In the genomic region with DNA sequence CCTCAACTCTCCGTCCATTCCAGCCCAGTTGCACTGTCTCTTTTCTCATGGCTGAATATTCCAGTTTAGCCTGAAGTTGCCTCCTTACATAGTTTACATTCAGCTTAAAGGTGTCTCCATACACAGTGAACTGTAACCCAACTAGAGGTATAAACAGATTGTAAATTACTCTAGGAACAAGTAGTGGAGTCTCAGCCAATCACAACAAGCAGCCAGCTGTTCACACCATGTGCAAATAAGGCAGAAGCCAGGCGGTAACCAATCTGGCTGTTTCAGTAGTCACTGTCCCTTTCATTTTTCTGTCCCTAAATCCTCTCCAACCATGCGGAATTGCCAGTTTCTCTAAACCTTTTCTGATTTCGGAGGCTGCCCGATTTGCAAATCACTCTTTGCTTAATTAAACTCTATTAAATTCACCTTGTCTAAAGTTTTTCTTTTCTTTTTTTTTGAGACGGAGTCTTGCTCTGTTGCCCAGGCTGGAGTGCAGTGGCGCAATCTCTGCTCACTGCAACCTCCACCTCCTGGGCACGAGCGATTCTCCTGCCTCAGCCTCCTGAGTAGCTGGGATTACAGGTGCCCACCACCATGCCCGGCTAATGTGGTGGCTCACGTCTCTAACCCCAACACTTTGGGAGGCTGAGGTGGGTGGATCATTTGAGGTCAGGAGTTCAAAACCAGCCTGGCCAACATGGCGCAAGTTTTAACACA, we compare ENCODE assay signal across 18 cellular contexts. TPM values are rescaled to one million over a fixed set of nuclear protein-coding genes. Genes with fewer than 3 reads are reported as not detected.
DNase-seq lines count a peak whose midpoint lies in the region; ATAC-seq, FAIRE-seq and TF ChIP-seq lines count a peak whose summit lies in the region.
"Had no signal": no experiment of that assay in that cellular context is flagged by ENCODE, and none has a peak within 500 bp of the region (broad histone marks: within the 10 kb centered on the region; RNA-seq: fewer than 3 reads in every experiment).

No MANE protein-coding gene starts in this region.

- ATAC-seq in K562 (no peak), HG03442 (IDR thresholded peaks at IDR 0.05; ENCODE audit: unreplicated experiment) (no peak)
- ATAC-seq: natural killer cell treated with Interleukin-12 subunit alpha and Interleukin-12 subunit beta and Interleukin-15 and Interleukin-18, amount 100 ng/mL, for 72 hours; Right ventricle myocardium inferior; stimulated activated effector memory CD8-positive, alpha-beta T cell treated with anti-CD3 and anti-CD28 coated beads, Interleukin-12 subunit alpha, Interleukin-12 subunit beta, amount 100 ng/mL, for 72 hours had no signal

- no peaks in the 10 kb centered on the region for H4K20me1 ChIP-seq in K562 (replicated peaks; ENCODE audit: control insufficient read depth, insufficient read depth, low read length)

- H3K9me3 ChIP-seq in K562 (replicated peaks; ENCODE audit: control insufficient read depth, insufficient read depth, low read depth, low read length) (no peaks in the 10 kb centered on the region), trophoblast cell (ENCODE audit: insufficient read depth, low read depth, low read length) (no peaks in the 10 kb centered on the region)
- H3K9me3 ChIP-seq: thoracic aorta had no signal

- H3K18ac ChIP-seq in trophoblast cell (ENCODE audit: low read length) = no peak overlapping the region

- intact Hi-C loops in K562 (cut with micrococcal nuclease) = no loop called here

- in situ Hi-C loops in K562 (cut with MboI) = no loop called here

- no peak overlapping the region for H2AK5ac ChIP-seq in trophoblast cell (ENCODE audit: low read length)

- 16% methylated on average over 12 of the region's 12 CpGs for WGBS in K562 (ENCODE audit: insufficient coverage, low coverage, missing lambda C conversion rate)
- WGBS in trophoblast cell (ENCODE audit: extremely low coverage, insufficient coverage, insufficient read length) = no CpG with 5 or more reads among the region's 12 CpGs

- no peak overlapping the region for H4K12ac ChIP-seq in trophoblast cell (ENCODE audit: low read depth, low read length)

- TF ChIP-seq RAD21 in K562 (CRISPR knock-in tag; conservative IDR thresholded peaks at IDR 0.05 in 1 of 2, IDR thresholded peaks at IDR 0.05 in 1 of 2) = no peak

- FAIRE-seq in K562 (lab: Jason Lieb, UNC) (no peak), H54 (lab: Jason Lieb, UNC) (no peak)

- peak; percentile 11 for DNase-seq in ELF-1 (ENCODE audit: low read depth, low spot score)
- peak; percentile 8 for DNase-seq in NCI-H2029 treated with DMSO at 0.1 percent for 48 hours (lab: John Stamatoyannopoulos, UW)
- no peak for DNase-seq in K562 (ENCODE audit: extremely low read depth in 1 of 4, low spot score in 3 of 4)
- DNase-seq in trophoblast cell = peak; percentile 15 to 75
- DNase-seq in H54 (ENCODE audit: insufficient read length, low spot score) = no peak
- DNase-seq in GDM1 (lab: John Stamatoyannopoulos, UW) = no peak
- no peak for DNase-seq in activated effector memory CD4-positive, alpha-beta T cell treated with anti-CD3 and anti-CD28 coated beads, Interleukin-2, amount 50 U/mL, for 16 hours
- DNase-seq: activated CD4-positive, alpha-beta T cell treated with anti-CD3 and anti-CD28 coated beads, Interleukin-2, amount 10 ng/mL, durations not matched to agents 7 days and 5 days; activated CD8-positive, alpha-beta memory T cell treated with anti-CD3 and anti-CD28 coated beads, Interleukin-2, amount 50 U/mL, for 48 hours; activated gamma-delta T cell; effector CD8-positive, alpha-beta T cell; KBM-7; NCI-H1048 had no signal

- H2BK12ac ChIP-seq in trophoblast cell (ENCODE audit: low read length) = no peak overlapping the region

- no peak overlapping the region for H3K4ac ChIP-seq in trophoblast cell (ENCODE audit: low read depth, low read length)

- no peak overlapping the region for H4K91ac ChIP-seq in trophoblast cell (ENCODE audit: low read depth, low read length)

- H3K27ac ChIP-seq in K562 (ENCODE audit: extremely low read depth, low read depth, low read length) (no peak overlapping the region), trophoblast cell (ENCODE audit: low read depth, low read length) (no peak overlapping the region)

- H3K4me3 ChIP-seq in K562 (no peak overlapping the region), trophoblast cell (ENCODE audit: low read depth, low read length) (no peak overlapping the region)
- H3K4me3 ChIP-seq: thoracic aorta had no signal

- no peak for TF ChIP-seq EP300 in K562 (IDR thresholded peaks at IDR 0.05; ENCODE audit: low read length)

- BruUV-seq in K562 (replicated peaks; lab: Mats Ljungman, UMichigan) = no TSS peak

- no peaks in the 10 kb centered on the region for H3K79me2 ChIP-seq in K562 (ENCODE audit: control insufficient read depth, insufficient read depth, low read length)
- no peaks in the 10 kb centered on the region for H3K79me2 ChIP-seq in trophoblast cell (ENCODE audit: control insufficient read depth, insufficient read depth, low read length, poor library complexity)

- POLR2A ChIA-PET in K562 (lab: Yijun Ruan, JAX) = no interaction called here

- H3K36me3 ChIP-seq in K562 (ENCODE audit: control insufficient read depth, insufficient read depth, low read length) = no peaks in the 10 kb centered on the region
- no peaks in the 10 kb centered on the region for H3K36me3 ChIP-seq in trophoblast cell (ENCODE audit: control insufficient read depth in 1 of 2, insufficient read depth in 2 of 2, low read length in 2 of 2)
- H3K36me3 ChIP-seq: thoracic aorta had no signal

- H2BK120ac ChIP-seq in trophoblast cell (ENCODE audit: insufficient read depth, low read length, poor library complexity) = no peak overlapping the region

- no peak overlapping the region for H4K8ac ChIP-seq in trophoblast cell (ENCODE audit: low read depth, low read length)

- no peak overlapping the region for H2BK5ac ChIP-seq in trophoblast cell (ENCODE audit: low read depth, low read length, poor library complexity)

- no peak for TF ChIP-seq CTCF in K562 (IDR thresholded peaks at IDR 0.05 in 2 of 3, conservative IDR thresholded peaks at IDR 0.05 in 1 of 3; ENCODE audit: insufficient read depth in 2 of 3, low read depth in 1 of 3, low read length in 3 of 3)

- CTCF ChIA-PET in K562 (lab: Yijun Ruan, JAX; ENCODE audit: low intra/inter-chr PET ratio) = interaction anchor here (0.7 kb wide), 1 partner anchor 96 kb away, joined by 3 read pairs; no protein-coding TSS in a partner anchor

- H3K9ac ChIP-seq in K562 (ENCODE audit: insufficient read depth in 1 of 2, low read depth in 2 of 2, low read length in 2 of 2) (no peak overlapping the region), trophoblast cell (ENCODE audit: low read length) (no peak overlapping the region)

- no peak for TF ChIP-seq POLR2A in K562 (conservative IDR thresholded peaks at IDR 0.05)
- no peak for TF ChIP-seq POLR2A in H54 (IDR thresholded peaks at IDR 0.05; ENCODE audit: low read depth, low read length)

- no peaks in the 10 kb centered on the region for H3K9me1 ChIP-seq in K562 (ENCODE audit: control insufficient read depth, insufficient read depth, low read length)

- H3K14ac ChIP-seq in trophoblast cell (ENCODE audit: low read length) = no peak overlapping the region

- H3K27me3 ChIP-seq in K562 (ENCODE audit: control insufficient read depth in 2 of 2, insufficient read depth in 2 of 2, low read length in 2 of 2) = peaks cover 10 to 33% of the 10 kb centered on the region in 2 experiments
- no peaks in the 10 kb centered on the region for H3K27me3 ChIP-seq in trophoblast cell (ENCODE audit: insufficient read depth, low read length)

- H2AFZ ChIP-seq in K562 (ENCODE audit: low read depth, low read length) (no peak overlapping the region), trophoblast cell (ENCODE audit: insufficient read depth, low read length, poor library complexity) (no peak overlapping the region)

- peaks cover 2% of the 10 kb centered on the region for H3K79me1 ChIP-seq in trophoblast cell (ENCODE audit: low read length)

- no peaks in the 10 kb centered on the region for H3K4me1 ChIP-seq in K562 (replicated peaks in 1 of 2; ENCODE audit: control insufficient read depth in 2 of 2, insufficient read depth in 2 of 2, low read length in 2 of 2)
- H3K4me1 ChIP-seq in trophoblast cell (ENCODE audit: control insufficient read depth in 1 of 2, insufficient read depth in 2 of 2, low read length in 2 of 2) = peaks cover 5 to 10% of the 10 kb centered on the region in 2 experiments

- H3K4me2 ChIP-seq in K562 (ENCODE audit: insufficient read depth, low read length) = no peak overlapping the region
- H3K4me2 ChIP-seq in trophoblast cell (ENCODE audit: low read length) = no peak overlapping the region

- no peak overlapping the region for H3K23ac ChIP-seq in trophoblast cell (ENCODE audit: low read length)

RNA-seq across cellular contexts. Expression of gene GFOD1, which starts 37.6 kb away (rescaled TPM):
- 13.1 and 17.7 TPM in 2 replicates for total RNA-seq in K562 (2011; cell fraction: chromatin; rRNA removed; ENCODE audit: low replicate concordance)
- 8.6 and 9.2 TPM in 2 replicates for total RNA-seq in K562 (2011; cell fraction: nucleolus; rRNA removed)
- total RNA-seq in K562 (2011; cell fraction: nucleoplasm; rRNA removed) = 12.8 and 23.1 TPM in 2 replicates
- total RNA-seq in K562 (2014; rRNA removed) = 8.3 and 10.3 TPM in 2 replicates
- total RNA-seq in K562 (2014; rRNA removed; fragmentation: Illumina TruSeq; extraction: Trizol) = 10.8 and 11.0 TPM in 2 replicates
- 10.5 and 10.8 TPM in 2 replicates for total RNA-seq in K562 (2015; rRNA removed; fragmentation: Illumina TruSeq; extraction: Trizol)
- total RNA-seq in K562 (2021) = 10.3 and 12.0 TPM in 2 replicates
- 3.6 and 3.8 TPM in 2 replicates for polyA plus RNA-seq in K562 (2011; rRNA removed)
- polyA plus RNA-seq in K562 (2011; cell fraction: cytosol; rRNA removed) = 3.0 and 4.7 TPM in 2 replicates
- polyA plus RNA-seq in K562 (2011; cell fraction: nucleus; rRNA removed) = 3.3 and 5.0 TPM in 2 replicates
- polyA plus RNA-seq in K562 (2012) = 3.6 and 6.6 TPM in 2 replicates
- 7.4 and 8.0 TPM in 2 replicates for polyA plus RNA-seq in K562 (2014; fragmentation: Illumina TruSeq; extraction: Trizol)
- polyA plus RNA-seq in K562 (2014; fragmentation: Nextera tagmentation; extraction: Ambion mirVana) = 1 to 10 TPM; 5.4 to 5.9 TPM
- 7.0 and 8.2 TPM in 2 replicates for polyA plus RNA-seq in K562 (2014; rRNA removed)
- 7.9 and 8.5 TPM in 2 replicates for polyA minus RNA-seq in K562 (2011; rRNA and poly(A)+ RNA removed)
- 3.9 and 7.1 TPM in 2 replicates for polyA minus RNA-seq in K562 (2011; cell fraction: cytosol; rRNA and poly(A)+ RNA removed)
- 8.1 and 9.6 TPM in 2 replicates for polyA minus RNA-seq in K562 (2011; cell fraction: nucleus; rRNA and poly(A)+ RNA removed)
- polyA plus RNA-seq in trophoblast cell (2013) = 3.8 and 3.9 TPM in 2 replicates

RNA-seq across cellular contexts. Expression of gene SIRT5, which starts 49.4 kb away (rescaled TPM):
- total RNA-seq in K562 (2011; cell fraction: chromatin; rRNA removed; ENCODE audit: low replicate concordance) = 14.1 and 21.0 TPM in 2 replicates
- total RNA-seq in K562 (2011; cell fraction: nucleolus; rRNA removed) = 9.3 and 10.0 TPM in 2 replicates
- total RNA-seq in K562 (2011; cell fraction: nucleoplasm; rRNA removed) = 16.4 and 25.4 TPM in 2 replicates
- total RNA-seq in K562 (2014; rRNA removed) = 7.4 and 8.6 TPM in 2 replicates
- total RNA-seq in K562 (2014; rRNA removed; fragmentation: Illumina TruSeq; extraction: Trizol) = 11.6 and 15.0 TPM in 2 replicates
- 10.0 and 13.4 TPM in 2 replicates for total RNA-seq in K562 (2015; rRNA removed; fragmentation: Illumina TruSeq; extraction: Trizol)
- 8.6 and 8.7 TPM in 2 replicates for total RNA-seq in K562 (2021)
- 9.2 and 11.4 TPM in 2 replicates for polyA plus RNA-seq in K562 (2011; rRNA removed)
- 7.1 and 7.7 TPM in 2 replicates for polyA plus RNA-seq in K562 (2011; cell fraction: cytosol; rRNA removed)
- polyA plus RNA-seq in K562 (2011; cell fraction: nucleus; rRNA removed) = 11.8 and 16.3 TPM in 2 replicates
- polyA plus RNA-seq in K562 (2012) = 9.1 and 15.2 TPM in 2 replicates
- polyA plus RNA-seq in K562 (2014; fragmentation: Illumina TruSeq; extraction: Trizol) = 12.5 and 15.7 TPM in 2 replicates
- polyA plus RNA-seq in K562 (2014; fragmentation: Nextera tagmentation; extraction: Ambion mirVana) = 1 to 10 TPM; 2.1 to 2.3 TPM
- 11.7 and 15.7 TPM in 2 replicates for polyA plus RNA-seq in K562 (2014; rRNA removed)
- polyA minus RNA-seq in K562 (2011; rRNA and poly(A)+ RNA removed) = 6.5 TPM in 2 replicates
- 3.3 and 3.4 TPM in 2 replicates for polyA minus RNA-seq in K562 (2011; cell fraction: cytosol; rRNA and poly(A)+ RNA removed)
- 7.8 and 8.2 TPM in 2 replicates for polyA minus RNA-seq in K562 (2011; cell fraction: nucleus; rRNA and poly(A)+ RNA removed)
- polyA plus RNA-seq in trophoblast cell (2013) = 8.7 TPM in 2 replicates

Comparison
In these comparisons a context has a peak if more than half of its experiments do, and no peak if none do; other contexts are left out.
1. DNase-seq: peak in ELF-1 (single experiment), NCI-H2029 treated with DMSO at 0.1 percent for 48 hours (single experiment) and trophoblast cell (2 of 2); none in K562 (0 of 4), H54 (single experiment), GDM1 (single experiment) and activated effector memory CD4-positive, alpha-beta T cell treated with anti-CD3 and anti-CD28 coated beads, Interleukin-2, amount 50 U/mL, for 16 hours (single experiment).